Comparison of ENCODE assay signal across 12 cellular contexts in genomic region chr4:41525129-41525528, GRCh38. TPM values are rescaled to one million over a fixed set of nuclear protein-coding genes. Genes with fewer than 3 reads are reported as not detected.
DNase-seq lines count a peak whose midpoint lies in the region; ATAC-seq, FAIRE-seq and TF ChIP-seq lines count a peak whose summit lies in the region.
"Had no signal": no experiment of that assay in that cellular context is flagged by ENCODE, and none has a peak within 500 bp of the region (broad histone marks: within the 10 kb centered on the region; RNA-seq: fewer than 3 reads in every experiment).

No MANE protein-coding gene starts in this region.

- in situ Hi-C loops in HAP-1 (cut with MboI; ENCODE audit: low sequenced_read_pairs) = no loop called here
- in situ Hi-C loops in SK-MEL-5 (cut with HindIII; ENCODE audit: low pct_unique_long_range_greater_than_20kb, low sequenced_read_pairs) = no loop called here

- ATAC-seq in pancreas = peak in 3 of 4 donors; percentile 40 to 68 (median 63)
- no peak for ATAC-seq in HG03521 (IDR thresholded peaks at IDR 0.05; ENCODE audit: unreplicated experiment)
- ATAC-seq: activated CD8-positive, alpha-beta T cell treated with anti-CD3 and anti-CD28 coated beads for 36 hours had no signal

- intact Hi-C loops in pancreas (cut with DNase I) = no loop called here

- H3K9me3 ChIP-seq in HAP-1 = no peaks in the 10 kb centered on the region
- H3K9me3 ChIP-seq in pancreas = no peaks in the 10 kb centered on the region

- 66 to 67% methylated on average over 11 of the region's 11 CpGs for WGBS in pancreas, 2 donors

- DNase-seq in HAP-1 (ENCODE audit: low spot score in 2 of 2) (peak; percentile 63 to 82), SK-MEL-5 (ENCODE audit: low read depth, low spot score) (peak; percentile 48), foreskin melanocyte (peak; percentile 20), pancreas (peak in 1 of 6 donors; percentile 14), hepatic stellate cell (ENCODE audit: low spot score) (no peak), putamen (ENCODE audit: low spot score) (no peak)
- DNase-seq in stimulated activated CD4-positive, alpha-beta T cell treated with anti-CD3 and anti-CD28 coated beads, Interleukin-4, amount 100 ng/mL, for 1 hour = no peak
- DNase-seq: activated CD8-positive, alpha-beta T cell treated with anti-CD3 and anti-CD28 coated beads for 36 hours; GM23248; posterior cingulate gyrus had no signal

- H3K4me3 ChIP-seq in HAP-1 (no peak overlapping the region), pancreas (no peak overlapping the region)
- H3K4me3 ChIP-seq: GM23248, SK-N-MC had no signal

- no peak overlapping the region for H3K27ac ChIP-seq in pancreas
- H3K27ac ChIP-seq: GM23248, SK-N-MC had no signal

- TF ChIP-seq CTCF in pancreas (IDR thresholded peaks at IDR 0.05) = no peak

- no peaks in the 10 kb centered on the region for H3K36me3 ChIP-seq in HAP-1 (replicated peaks)
- H3K36me3 ChIP-seq in pancreas = no peaks in the 10 kb centered on the region

- H3K4me1 ChIP-seq in HAP-1 (peaks cover 31% of the 10 kb centered on the region), pancreas (peaks cover 0 to 4% (median 0%) of the 10 kb centered on the region in 3 donors)

- H3K27me3 ChIP-seq in HAP-1 (ENCODE audit: low read depth) = no peaks in the 10 kb centered on the region
- H3K27me3 ChIP-seq in pancreas = no peaks in the 10 kb centered on the region

- no peak for FAIRE-seq in pancreas (lab: Jason Lieb, UNC)

RNA-seq across cellular contexts. Expression of gene LIMCH1, which starts 12.8 kb away (rescaled TPM):
- total RNA-seq in SK-MEL-5 (2014; rRNA removed; shearing (Covaris generic)) = 15.8 and 17.2 TPM in 2 replicates
- polyA plus RNA-seq in SK-MEL-5 (2015; cell fraction: cytosol; rRNA removed) = 11.2 and 13.5 TPM in 2 replicates
- polyA plus RNA-seq in SK-MEL-5 (2015; cell fraction: nucleus; rRNA removed) = 12.3 and 36.0 TPM in 2 replicates
- total RNA-seq in pancreas = 10 to 100 TPM in 3 of 6 donors, 1 to 10 TPM in 3; 8.8 to 20.7 (median 11.8) TPM
- 10 to 100 TPM in 1 of 2 donors, 1 to 10 TPM in 1; 5.5 to 12.0 TPM for polyA plus RNA-seq in pancreas
- total RNA-seq: activated CD8-positive, alpha-beta T cell treated with anti-CD3 and anti-CD28 coated beads for 36 hours had no signal

Comparison
In these comparisons a context has a peak if more than half of its experiments do, and no peak if none do; other contexts are left out.
1. DNase-seq: peak in HAP-1 (2 of 2), SK-MEL-5 (single experiment) and foreskin melanocyte (single experiment); none in hepatic stellate cell (single experiment), stimulated activated CD4-positive, alpha-beta T cell treated with anti-CD3 and anti-CD28 coated beads, Interleukin-4, amount 100 ng/mL, for 1 hour (single experiment) and putamen (single experiment).